Comparison of ENCODE assay signal across 1 cellular context in genomic region chr21:35046223-35046690, GRCh38.
TF ChIP-seq lines count a peak whose summit lies in the region.

No MANE protein-coding gene starts in this region.

TF ChIP-seq in GM23338, 12 proteins besides CTCF, POLR2A, EP300 and RAD21 (continued from another document):
- TF ChIP-seq ZNF462 (CRISPR knock-in tag; IDR thresholded peaks at IDR 0.05) (no peak), ETS1 (IDR thresholded peaks at IDR 0.05) (no peak), EZH2 (IDR thresholded peaks at IDR 0.05; ENCODE audit: low read depth, unreplicated experiment) (no peak), CREB1 (CRISPR knock-in tag; IDR thresholded peaks at IDR 0.05; ENCODE audit: low read depth) (no peak), POLR2AphosphoS5 (IDR thresholded peaks at IDR 0.05; ENCODE audit: low read depth) (no peak), ZNF331 (CRISPR knock-in tag; IDR thresholded peaks at IDR 0.05; ENCODE audit: low read depth) (no peak), ZNF114 (CRISPR knock-in tag; IDR thresholded peaks at IDR 0.05) (no peak), REST (IDR thresholded peaks at IDR 0.05; ENCODE audit: unreplicated experiment) (no peak), NANOG (IDR thresholded peaks at IDR 0.05; ENCODE audit: borderline replicate concordance) (no peak)
